Comparison of ENCODE assay signal across 8 cellular contexts in genomic region chr11:107957109-107957588, GRCh38.
DNase-seq lines count a peak whose midpoint lies in the region; ATAC-seq lines count a peak whose summit lies in the region.

No MANE protein-coding gene starts in this region.

- DNase-seq in D341Med (ENCODE audit: low spot score) (peak; percentile 45), NCI-H69 (lab: John Stamatoyannopoulos, UW) (peak; percentile 77), left kidney (ENCODE audit: low read depth, low spot score) (peak; percentile 2), nucleus accumbens (lab: John Stamatoyannopoulos, UW) (no peak), NCI-H128 (lab: John Stamatoyannopoulos, UW; ENCODE audit: unreplicated experiment) (no peak)
- no peak for DNase-seq in activated naive CD4-positive, alpha-beta T cell treated with anti-CD3 and anti-CD28 coated beads, Interleukin-2, amount 50 U/mL, for 16 hours
- no peak for DNase-seq in activated CD4-positive, CD25-positive, alpha-beta regulatory T cell treated with anti-CD3 and anti-CD28 coated beads, Interleukin-2, amount 50 U/mL, for 72 hours

- ATAC-seq in GM21526 (IDR thresholded peaks at IDR 0.05; ENCODE audit: low FRiP score, unreplicated experiment): peak; percentile 57

Comparison
In these comparisons a context has a peak if more than half of its experiments do, and no peak if none do; other contexts are left out.
1. DNase-seq: peak in D341Med (single experiment), NCI-H69 (single experiment) and left kidney (single experiment); none in activated naive CD4-positive, alpha-beta T cell treated with anti-CD3 and anti-CD28 coated beads, Interleukin-2, amount 50 U/mL, for 16 hours (single experiment), nucleus accumbens (0 of 56), NCI-H128 (single experiment) and activated CD4-positive, CD25-positive, alpha-beta regulatory T cell treated with anti-CD3 and anti-CD28 coated beads, Interleukin-2, amount 50 U/mL, for 72 hours (single experiment).